14 cellular contexts compared by ENCODE assay signal in genomic region chr2:170878505-170878904, GRCh38. TPM values are rescaled to one million over a fixed set of nuclear protein-coding genes. Genes with fewer than 3 reads are reported as not detected.
DNase-seq lines count a peak whose midpoint lies in the region; ATAC-seq and TF ChIP-seq lines count a peak whose summit lies in the region.
"Had no signal": no experiment of that assay in that cellular context is flagged by ENCODE, and none has a peak within 500 bp of the region (broad histone marks: within the 10 kb centered on the region; RNA-seq: fewer than 3 reads in every experiment).

No MANE protein-coding gene starts in this region.

- H3K79me2 ChIP-seq in OCI-LY1 (ENCODE audit: insufficient read depth, low read length): no peaks in the 10 kb centered on the region

- H3K4me3 ChIP-seq in BLaER1 treated with 17β-estradiol and CSF1 and Interleukin-3, amounts not matched to agents 10 nM and 100 nM: no peak overlapping the region
- H3K4me3 ChIP-seq in OCI-LY1 (ENCODE audit: low read depth, low read length, poor library complexity, severe bottlenecking): no peak overlapping the region
- no peak overlapping the region for H3K4me3 ChIP-seq in body of pancreas
- H3K4me3 ChIP-seq: MG63, SK-N-MC, stomach had no signal

- intact Hi-C loops in body of pancreas (cut with DNase I): no loop called here

- TF ChIP-seq POLR2A in body of pancreas (IDR thresholded peaks at IDR 0.05): no peak

- peak; percentile 60 for ATAC-seq in GM19395 (IDR thresholded peaks at IDR 0.05; ENCODE audit: unreplicated experiment)
- no peak for ATAC-seq in body of pancreas
- no peak for ATAC-seq in HG02610 (IDR thresholded peaks at IDR 0.05; ENCODE audit: unreplicated experiment)

- H3K4me1 ChIP-seq in BLaER1 treated with 17β-estradiol and CSF1 and Interleukin-3, amounts not matched to agents 10 nM and 100 nM: peaks cover 0 to 7% (median 0%) of the 10 kb centered on the region in 10 experiments; a peak in 6 of 20 replicates
- no peaks in the 10 kb centered on the region for H3K4me1 ChIP-seq in OCI-LY1 (ENCODE audit: insufficient read depth, low read length, severe bottlenecking)
- H3K4me1 ChIP-seq in body of pancreas: peaks cover 1% of the 10 kb centered on the region

- H2AFZ ChIP-seq in OCI-LY1 (ENCODE audit: low read length): no peak overlapping the region

- H3K27ac ChIP-seq in BLaER1 treated with 17β-estradiol and CSF1 and Interleukin-3, amounts not matched to agents 10 nM and 100 nM: peak overlapping the region in 2 of 11 experiments; percentile 5 to 51; a peak in 1 of 22 replicates
- no peak overlapping the region for H3K27ac ChIP-seq in OCI-LY1 (ENCODE audit: low read depth, low read length, poor library complexity, severe bottlenecking)
- H3K27ac ChIP-seq in epithelial cell of prostate: peak overlapping the region; percentile 30
- H3K27ac ChIP-seq in body of pancreas: peak overlapping the region in 1 of 4 donors; percentile 46
- H3K27ac ChIP-seq: brain microvascular endothelial cell, SK-N-MC, stomach had no signal

- H4K20me1 ChIP-seq in BLaER1 treated with 17β-estradiol and CSF1 and Interleukin-3, amounts not matched to agents 10 nM and 100 nM: no peaks in the 10 kb centered on the region
- H4K20me1 ChIP-seq in OCI-LY1 (ENCODE audit: insufficient read depth, low read length): no peaks in the 10 kb centered on the region

- TF ChIP-seq CTCF in OCI-LY1 (IDR thresholded peaks at IDR 0.05; ENCODE audit: low read length) (no peak), body of pancreas (IDR thresholded peaks at IDR 0.05) (no peak)

- in situ Hi-C loops in KBM-7 (cut with MboI; ENCODE audit: low pct_unique_long_range_greater_than_20kb, low sequenced_read_pairs): no loop called here

- no peaks in the 10 kb centered on the region for H3K27me3 ChIP-seq in BLaER1 treated with 17β-estradiol and CSF1 and Interleukin-3, amounts not matched to agents 10 nM and 100 nM
- H3K27me3 ChIP-seq in OCI-LY1 (ENCODE audit: insufficient read depth, low read length): no peaks in the 10 kb centered on the region
- no peaks in the 10 kb centered on the region for H3K27me3 ChIP-seq in body of pancreas
- H3K27me3 ChIP-seq: brain microvascular endothelial cell, MG63, stomach had no signal

- 57 to 88% methylated on average over 1 of the region's 1 CpG for WGBS in body of pancreas, 2 donors

- H3F3A ChIP-seq in OCI-LY1 (ENCODE audit: insufficient read depth, low read length): no peaks in the 10 kb centered on the region

- no peaks in the 10 kb centered on the region for H3K36me3 ChIP-seq in BLaER1 treated with 17β-estradiol and CSF1 and Interleukin-3, amounts not matched to agents 10 nM and 100 nM
- H3K36me3 ChIP-seq in OCI-LY1 (ENCODE audit: insufficient read depth, low read length): no peaks in the 10 kb centered on the region
- H3K36me3 ChIP-seq in body of pancreas (replicated peaks in 1 of 2; ENCODE audit: insufficient read depth in 1 of 2, low read depth in 2 of 2): no peaks in the 10 kb centered on the region
- H3K36me3 ChIP-seq: brain microvascular endothelial cell, MG63, stomach had no signal

- peak overlapping the region; percentile 3 to 59 (median 28); a peak in 16 of 22 replicates for H3K4me2 ChIP-seq in BLaER1 treated with 17β-estradiol and CSF1 and Interleukin-3, amounts not matched to agents 10 nM and 100 nM
- H3K4me2 ChIP-seq in OCI-LY1 (ENCODE audit: low read length): peak overlapping the region; percentile 22; the same call in 1 of the 2 replicates

- H3K9me3 ChIP-seq in BLaER1 treated with 17β-estradiol and CSF1 and Interleukin-3, amounts not matched to agents 10 nM and 100 nM (replicated peaks in 1 of 11): no peaks in the 10 kb centered on the region
- no peaks in the 10 kb centered on the region for H3K9me3 ChIP-seq in OCI-LY1 (ENCODE audit: low read length)
- no peaks in the 10 kb centered on the region for H3K9me3 ChIP-seq in body of pancreas
- H3K9me3 ChIP-seq: MG63, stomach had no signal

- no peak for DNase-seq in epithelial cell of prostate (ENCODE audit: low read depth, low spot score)
- no peak for DNase-seq in body of pancreas
- DNase-seq in NCI-H2107 (lab: John Stamatoyannopoulos, UW): no peak
- no peak for DNase-seq in KBM-7
- DNase-seq: brain microvascular endothelial cell; CD4-positive, alpha-beta T cell; MG63; nephron progenitor cell; stomach had no signal

- no peaks in the 10 kb centered on the region for H3K9me2 ChIP-seq in OCI-LY1 (ENCODE audit: low read depth, low read length)

- no peak overlapping the region for H3K9ac ChIP-seq in BLaER1 treated with 17β-estradiol and CSF1 and Interleukin-3, amounts not matched to agents 10 nM and 100 nM
- no peak overlapping the region for H3K9ac ChIP-seq in OCI-LY1 (ENCODE audit: low read length)

RNA-seq across cellular contexts. Expression of gene GORASP2, which starts 50.5 kb away (rescaled TPM):
- 10 to 100 TPM; 44.4 to 65.6 TPM for total RNA-seq in body of pancreas
